Comparison of ENCODE assay signal across 8 cellular contexts in genomic region chr4:122783301-122784215, GRCh38. TPM values are rescaled to one million over a fixed set of nuclear protein-coding genes. Genes with fewer than 3 reads are reported as not detected.
DNase-seq lines count a peak whose midpoint lies in the region; ATAC-seq and TF ChIP-seq lines count a peak whose summit lies in the region.

No MANE protein-coding gene starts in this region.

- intact Hi-C loops in lower lobe of right lung (cut with DNase I), result no loop called here
- intact Hi-C loops in CD4-positive, alpha-beta T cell (cut with DNase I, micrococcal nuclease), result no loop called here

- ATAC-seq in lower lobe of right lung (peak; percentile 95 to 98), GM19023 (IDR thresholded peaks at IDR 0.05; ENCODE audit: unreplicated experiment) (no peak)
- ATAC-seq in CD4-positive, alpha-beta T cell (ENCODE audit: poor library complexity), result no peak

- peaks cover 4% of the 10 kb centered on the region for H3K27me3 Mint-ChIP-seq in CD4-positive, alpha-beta T cell

- H3K36me3 ChIP-seq in ACC112 (ENCODE audit: insufficient read depth, low read length), result no peaks in the 10 kb centered on the region
- H3K36me3 ChIP-seq in ectodermal cell (ENCODE audit: control insufficient read depth, insufficient read depth, low read length), result no peaks in the 10 kb centered on the region
- no peaks in the 10 kb centered on the region for H3K36me3 ChIP-seq in lower lobe of right lung

- H3K36me3 Mint-ChIP-seq in CD4-positive, alpha-beta T cell (ENCODE audit: low read depth), result no peaks in the 10 kb centered on the region

- no peak for TF ChIP-seq CTCF in lower lobe of right lung (IDR thresholded peaks at IDR 0.05)
- no peak for TF ChIP-seq CTCF in CD4-positive, alpha-beta T cell (IDR thresholded peaks at IDR 0.05)

- H3K4me1 ChIP-seq in ACC112 (ENCODE audit: control insufficient read depth, insufficient read depth, low read length, unreplicated experiment) (peaks cover 42% of the 10 kb centered on the region), ectodermal cell (ENCODE audit: control insufficient read depth, insufficient read depth, low read length) (peaks cover 11% of the 10 kb centered on the region), lower lobe of right lung (peaks cover 10% of the 10 kb centered on the region)

- H2AFZ ChIP-seq in ACC112 (ENCODE audit: low read length, unreplicated experiment), result peak overlapping the region; percentile 16

- H3K4me3 Mint-ChIP-seq in CD4-positive, alpha-beta T cell, result no peak overlapping the region

- H3K4me3 ChIP-seq in ACC112 (ENCODE audit: low read depth, low read length), result peak overlapping the region; percentile 32
- H3K4me3 ChIP-seq in ectodermal cell (ENCODE audit: insufficient read depth, low read depth, low read length), result no peak overlapping the region
- H3K4me3 ChIP-seq in lower lobe of right lung, result no peak overlapping the region

- H3K9me3 Mint-ChIP-seq in CD4-positive, alpha-beta T cell, result no peaks in the 10 kb centered on the region

- H3K9me3 ChIP-seq in ectodermal cell (ENCODE audit: control insufficient read depth, low read length) (no peaks in the 10 kb centered on the region), lower lobe of right lung (no peaks in the 10 kb centered on the region)
- no peaks in the 10 kb centered on the region for H3K9me3 ChIP-seq in CD4-positive, alpha-beta T cell (ENCODE audit: control insufficient read depth, low read length)

- CTCF ChIA-PET in HEK293T (lab: Yijun Ruan, JAX), result no interaction called here
- CTCF ChIA-PET in CD4-positive, alpha-beta T cell (lab: Charles Lee), result no interaction called here

- H3K4me1 Mint-ChIP-seq in CD4-positive, alpha-beta T cell (ENCODE audit: low read depth), result no peaks in the 10 kb centered on the region

- no peaks in the 10 kb centered on the region for H3K79me2 ChIP-seq in ACC112 (ENCODE audit: control insufficient read depth, insufficient read depth, low read length, unreplicated experiment)

- H3K27ac Mint-ChIP-seq in CD4-positive, alpha-beta T cell, result no peak overlapping the region

- POLR2A ChIA-PET in HEK293T (lab: Yijun Ruan, JAX), result no interaction called here
- POLR2A ChIA-PET in CD4-positive, alpha-beta T cell (lab: Charles Lee), result no interaction called here

- 18 to 19% methylated on average over 6 of the region's 6 CpGs for WGBS in ectodermal cell, 2 experiments

- H3K27ac ChIP-seq in ACC112 (ENCODE audit: low read depth, low read length) (peak overlapping the region; percentile 82), ectodermal cell (ENCODE audit: insufficient read depth, low read depth, low read length, poor library complexity, severe bottlenecking) (peak overlapping the region; percentile 72), lower lobe of right lung (peak overlapping the region; percentile 68)
- no peak overlapping the region for H3K27ac ChIP-seq in CD4-positive, alpha-beta T cell (ENCODE audit: low read depth, low read length)

- DNase-seq in NCI-H226, result peak; percentile 98
- peak; percentile 55 for DNase-seq in lower lobe of right lung
- no peak for DNase-seq in HEK293T (ENCODE audit: extremely low spot score)
- DNase-seq in occipital lobe (lab: John Stamatoyannopoulos, UW), result no peak
- no peak for DNase-seq in CD4-positive, alpha-beta T cell

- H3K27me3 ChIP-seq in ACC112 (ENCODE audit: insufficient read depth, low read length) (no peaks in the 10 kb centered on the region), ectodermal cell (ENCODE audit: control insufficient read depth, insufficient read depth, low read length, poor library complexity, severe bottlenecking) (no peaks in the 10 kb centered on the region), lower lobe of right lung (ENCODE audit: low read depth) (no peaks in the 10 kb centered on the region)
- no peaks in the 10 kb centered on the region for H3K27me3 ChIP-seq in CD4-positive, alpha-beta T cell (ENCODE audit: control insufficient read depth, insufficient read depth, low read length)

TF ChIP-seq in HEK293T, 16 proteins besides CTCF, POLR2A, EP300 and RAD21:
- TF ChIP-seq ARNT (IDR thresholded peaks at IDR 0.05) (no peak), LEF1 (IDR thresholded peaks at IDR 0.05; ENCODE audit: borderline replicate concordance) (no peak), CTBP1 (IDR thresholded peaks at IDR 0.05; ENCODE audit: borderline replicate concordance) (no peak), L3MBTL2 (conservative IDR thresholded peaks at IDR 0.05) (no peak), PKNOX1 (IDR thresholded peaks at IDR 0.05) (no peak), FOXM1 (IDR thresholded peaks at IDR 0.05; ENCODE audit: borderline replicate concordance) (no peak), ELF4 (IDR thresholded peaks at IDR 0.05) (no peak), TARDBP (IDR thresholded peaks at IDR 0.05) (no peak), FOXK2 (IDR thresholded peaks at IDR 0.05) (no peak), ZNF384 (IDR thresholded peaks at IDR 0.05) (no peak), BHLHE40 (IDR thresholded peaks at IDR 0.05; ENCODE audit: borderline replicate concordance) (no peak), NFRKB (IDR thresholded peaks at IDR 0.05) (no peak), HDGF (IDR thresholded peaks at IDR 0.05; ENCODE audit: borderline replicate concordance) (no peak)

RNA-seq across cellular contexts. Expression of gene FGF2, which starts 43.1 kb away (rescaled TPM):
- polyA plus RNA-seq in ectodermal cell (2013, experiment 1 of 4), result 22.3 TPM
- polyA plus RNA-seq in ectodermal cell (2013, experiment 2 of 4), result 26.2 TPM
- polyA plus RNA-seq in ectodermal cell (2013, experiment 3 of 4), result 22.3 TPM
- 26.8 TPM for polyA plus RNA-seq in ectodermal cell (2013, experiment 4 of 4)
- 8.1 TPM for total RNA-seq in lower lobe of right lung
- 9.8 TPM for total RNA-seq in occipital lobe
- not detected for total RNA-seq in CD4-positive, alpha-beta T cell

RNA-seq across cellular contexts. Expression of gene BBS12, which starts 51.1 kb away (rescaled TPM):
- 7.3 TPM for polyA plus RNA-seq in ectodermal cell (2013, experiment 1 of 4)
- 7.3 TPM for polyA plus RNA-seq in ectodermal cell (2013, experiment 2 of 4)
- polyA plus RNA-seq in ectodermal cell (2013, experiment 3 of 4), result 6.6 TPM
- 7.2 TPM for polyA plus RNA-seq in ectodermal cell (2013, experiment 4 of 4)
- total RNA-seq in lower lobe of right lung, result 3.9 TPM
- 19.5 TPM for total RNA-seq in occipital lobe
- under 1 TPM; 0.80 to 0.84 TPM for total RNA-seq in CD4-positive, alpha-beta T cell

Comparison
In these comparisons a context has a peak if more than half of its experiments do, and no peak if none do; other contexts are left out.
1. DNase-seq: peak in NCI-H226 (single experiment) and lower lobe of right lung (single experiment); none in HEK293T (single experiment), occipital lobe (single experiment) and CD4-positive, alpha-beta T cell (0 of 10).
2. ATAC-seq: peak in lower lobe of right lung (2 of 2); none in CD4-positive, alpha-beta T cell (single experiment) and GM19023 (single experiment).